ENCODE assay signal across 22 cellular contexts in the genomic region with DNA sequence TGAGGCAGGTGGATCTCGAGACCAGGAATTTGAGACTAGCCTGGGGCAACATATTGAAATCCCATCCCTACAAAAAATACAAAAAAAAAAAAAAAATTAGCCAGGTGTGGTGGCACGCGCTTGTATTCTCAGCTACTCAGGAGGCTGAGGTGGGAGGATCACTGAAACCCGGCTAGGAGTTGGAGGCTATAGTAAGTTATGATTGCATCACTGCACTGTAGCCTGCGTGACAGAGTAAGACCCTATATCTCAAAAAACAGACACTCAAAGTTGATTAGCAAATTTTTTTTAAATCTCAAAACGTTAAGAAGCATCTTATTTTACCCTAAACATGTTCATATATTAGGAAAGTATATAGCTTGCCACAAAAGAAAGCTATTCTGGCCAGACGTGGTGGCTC.
"Had no signal": no experiment of that assay in that cellular context is flagged by ENCODE, and none has a peak within 500 bp of the region (broad histone marks: within the 10 kb centered on the region; RNA-seq: fewer than 3 reads in every experiment).

No MANE protein-coding gene starts in this region.

- H3K27ac Mint-ChIP-seq: nephron had no signal

- H3K9me3 ChIP-seq: heart left ventricle, mucosa of descending colon, psoas muscle, spleen, stomach, thoracic aorta, transverse colon had no signal

- H3K9me3 Mint-ChIP-seq: nephron; stimulated activated memory B cell treated with anti-CD40 and anti-IgM and Interleukin-4, amounts not matched to agents 10 μg/mL and 1 μg/mL and 100 μg/mL, for 72 hours had no signal

- H3K9ac ChIP-seq: parathyroid adenoma had no signal

- H2AFZ ChIP-seq: parathyroid adenoma had no signal

- DNase-seq: effector CD8-positive, alpha-beta T cell; heart left ventricle; hypothalamus; kidney glomerular epithelial cell; mammary epithelial cell; mucosa of descending colon; psoas muscle; retina; spleen; stimulated activated CD4-positive, alpha-beta T cell treated with anti-CD3 and anti-CD28 coated beads, Interleukin-15, amount 100 ng/mL, for 24 hours; stimulated activated CD4-positive, alpha-beta T cell treated with anti-CD3 and anti-CD28 coated beads, Interleukin-1b, Interleukin-23, amount 100 ng/mL, for 48 hours; stimulated activated CD4-positive, alpha-beta T cell treated with anti-CD3 and anti-CD28 coated beads, Interleukin-4, amount 100 ng/mL, for 24 hours; stomach; substantia nigra; transverse colon had no signal

- H3K4me3 ChIP-seq: coronary artery, heart left ventricle, mucosa of descending colon, psoas muscle, spleen, stomach, thoracic aorta, transverse colon had no signal

- H3K4me3 Mint-ChIP-seq: nephron; stimulated activated memory B cell treated with anti-CD40 and anti-IgM and Interleukin-4, amounts not matched to agents 10 μg/mL and 1 μg/mL and 100 μg/mL, for 72 hours had no signal

- H3K27me3 ChIP-seq: heart left ventricle, spleen, stomach, transverse colon had no signal

- H3K36me3 ChIP-seq: stomach, thoracic aorta, transverse colon had no signal

- H3K27ac ChIP-seq: coronary artery, parathyroid adenoma, psoas muscle, spleen had no signal

- ATAC-seq: esophagus mucosa; mucosa of descending colon; sciatic nerve; stimulated activated memory B cell treated with anti-CD40 and anti-IgM and Interleukin-4, amounts not matched to agents 10 μg/mL and 1 μg/mL and 100 μg/mL, for 72 hours had no signal

- H3K27me3 Mint-ChIP-seq: stimulated activated memory B cell treated with anti-CD40 and anti-IgM and Interleukin-4, amounts not matched to agents 10 μg/mL and 1 μg/mL and 100 μg/mL, for 72 hours had no signal

- H3K4me1 ChIP-seq: parathyroid adenoma had no signal
